ENCODE assay signal across 8 cellular contexts in the genomic region with DNA sequence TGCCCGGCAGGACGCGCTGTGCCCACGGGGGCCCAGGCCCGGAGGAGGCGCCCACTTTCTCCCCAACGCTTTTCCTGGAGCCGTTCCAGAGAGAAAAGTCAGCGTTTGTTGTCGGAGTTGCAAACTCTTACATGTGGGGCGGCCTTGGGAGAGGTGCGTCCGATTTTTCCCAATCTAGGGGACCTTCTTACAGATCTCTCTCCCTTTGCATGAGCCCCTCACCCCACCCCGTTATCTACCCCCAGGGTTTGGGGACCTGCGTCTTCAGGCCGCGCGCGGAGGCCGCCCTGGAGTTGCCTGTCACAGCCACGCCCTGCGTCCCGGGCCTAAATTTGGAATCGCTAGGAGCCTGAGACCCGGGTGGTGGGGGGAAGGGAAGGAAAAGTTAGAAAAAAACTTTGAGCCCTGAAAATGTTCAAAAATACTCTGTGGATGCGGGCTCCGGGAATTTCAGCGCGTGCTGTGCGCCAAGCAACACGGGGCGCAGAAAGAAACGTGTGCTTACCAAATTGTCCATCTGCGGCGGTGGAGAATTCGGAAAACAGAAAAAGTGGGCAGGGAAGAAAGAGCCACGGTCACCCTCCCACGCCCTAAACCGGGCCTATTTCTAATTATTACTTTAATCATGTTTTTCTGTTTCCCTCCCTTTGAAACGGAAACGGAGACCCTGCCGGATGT. TPM values are rescaled to one million over a fixed set of nuclear protein-coding genes. Genes with fewer than 3 reads are reported as not detected.
DNase-seq lines count a peak whose midpoint lies in the region; ATAC-seq, FAIRE-seq and TF ChIP-seq lines count a peak whose summit lies in the region.

No MANE protein-coding gene starts in this region.

- POLR2A ChIA-PET in GM12878 (lab: Charles Lee), result no interaction called here

- FAIRE-seq in GM12878 (lab: Jason Lieb, UNC) (no peak), keratinocyte (lab: Jason Lieb, UNC) (no peak)

- H3K4me3 ChIP-seq in GM12878 (peak overlapping the region; percentile 91), keratinocyte (ENCODE audit: control insufficient read depth in 2 of 3, extremely low read depth in 1 of 3, insufficient read depth in 2 of 3, low read depth in 1 of 3, low read length in 3 of 3) (peak overlapping the region; percentile 84 to 96 (median 85)), stomach (peak overlapping the region; percentile 76 to 98 (median 92))

- H3K4me2 ChIP-seq in GM12878 (ENCODE audit: control insufficient read depth, insufficient read depth), result peak overlapping the region; percentile 72
- peak overlapping the region; percentile 93 for H3K4me2 ChIP-seq in keratinocyte (ENCODE audit: control insufficient read depth, extremely low read depth, insufficient read depth, low read depth, low read length)

- TF ChIP-seq POLR2A in GM12878 (IDR thresholded peaks at IDR 0.05; ENCODE audit: low read depth, low read length) (no peak), stomach (IDR thresholded peaks at IDR 0.05) (no peak)

- peaks cover 4% of the 10 kb centered on the region; the same call in 1 of the 2 replicates for H3K4me1 ChIP-seq in GM12878 (ENCODE audit: control insufficient read depth, insufficient read depth, low read length)
- H3K4me1 ChIP-seq in keratinocyte (ENCODE audit: control insufficient read depth, extremely low read depth, insufficient read depth, low read length), result peaks cover 24% of the 10 kb centered on the region
- peaks cover 33 to 54% (median 49%) of the 10 kb centered on the region in 4 donors for H3K4me1 ChIP-seq in stomach

- TF ChIP-seq RAD21 in GM12878 (IDR thresholded peaks at IDR 0.05; ENCODE audit: insufficient read depth, low read depth, low read length), result no peak

- H3K36me3 ChIP-seq in GM12878 (ENCODE audit: control insufficient read depth in 2 of 2, insufficient read depth in 2 of 2, low read length in 1 of 2) (no peaks in the 10 kb centered on the region), keratinocyte (ENCODE audit: control insufficient read depth in 2 of 2, extremely low read depth in 1 of 2, insufficient read depth in 2 of 2, low read length in 2 of 2) (no peaks in the 10 kb centered on the region), stomach (no peaks in the 10 kb centered on the region)

- H3K79me2 ChIP-seq in GM12878 (ENCODE audit: control insufficient read depth, insufficient read depth, low read length), result peaks cover 23% of the 10 kb centered on the region
- peaks cover 46% of the 10 kb centered on the region for H3K79me2 ChIP-seq in keratinocyte (ENCODE audit: control insufficient read depth, insufficient read depth, low read length)

- H4K20me1 ChIP-seq in GM12878 (ENCODE audit: control insufficient read depth, insufficient read depth), result no peaks in the 10 kb centered on the region
- no peaks in the 10 kb centered on the region for H4K20me1 ChIP-seq in keratinocyte (ENCODE audit: control insufficient read depth, extremely low read depth, insufficient read depth, low read length)

- SMC1A ChIA-PET in GM12878 (lab: Charles Lee; ENCODE audit: uncharacterized antibody, unreplicated experiment), result no interaction called here

- intact Hi-C loops in GM12878 (cut with micrococcal nuclease; ENCODE audit: unreplicated experiment), result loop anchor here (10.0 kb wide), 3 partner anchors 167 to 1237 kb away; a partner anchor contains a TSS
- intact Hi-C loops in stomach (cut with DNase I; ENCODE audit: low total_unique reads), result no loop called here

- WGBS in GM12878 (ENCODE audit: insufficient coverage, insufficient replicate concordance, low lambda C conversion rate, missing lambda C conversion rate), result 2% methylated on average over 34 of the region's 42 CpGs
- WGBS in stomach, 5 donors, result 0 to 1% (median 1%) methylated on average over 38 to 42 of the region's 42 CpGs

- TSS peak; percentile 75 for BruUV-seq in GM12878 (replicated peaks; lab: Mats Ljungman, UMichigan)

- in situ Hi-C loops in KBM-7 (cut with MboI; ENCODE audit: low pct_unique_long_range_greater_than_20kb, low sequenced_read_pairs) (no loop called here), GM12878 (cut with MboI) (no loop called here)

- DNase-seq in KBM-7 (peak; percentile 69), GM12878 (ENCODE audit: low read depth, low spot score) (no peak), keratinocyte (ENCODE audit: low read depth, low spot score) (no peak), stomach (peak; percentile 29), cerebellar nuclear complex (lab: John Stamatoyannopoulos, UW) (no peak), activated gamma-delta T cell treated with Interleukin-2 at 50 U/mL for 16 hours (no peak)

- ATAC-seq in GM19328 (IDR thresholded peaks at IDR 0.05; ENCODE audit: unreplicated experiment) (peak; percentile 9), GM12878 (peak; percentile 32), GM21576 (IDR thresholded peaks at IDR 0.05; ENCODE audit: unreplicated experiment) (no peak)

- peaks cover 2% of the 10 kb centered on the region for H3K9me1 ChIP-seq in keratinocyte (ENCODE audit: control insufficient read depth, extremely low read depth, insufficient read depth, low read length)

- H2AFZ ChIP-seq in GM12878 (ENCODE audit: control insufficient read depth, low read depth, low read length) (peak overlapping the region; percentile 65), keratinocyte (ENCODE audit: control insufficient read depth, low read length) (peak overlapping the region; percentile 76)

- TF ChIP-seq EP300 in GM12878 (IDR thresholded peaks at IDR 0.05; ENCODE audit: borderline replicate concordance in 1 of 2, control insufficient read depth in 1 of 2, low read depth in 2 of 2, low read length in 2 of 2) (no peak), stomach (IDR thresholded peaks at IDR 0.05) (no peak)

- TF ChIP-seq CTCF in GM12878 (IDR thresholded peaks at IDR 0.05 in 2 of 3, conservative IDR thresholded peaks at IDR 0.05 in 1 of 3; ENCODE audit: control insufficient read depth in 2 of 3, extremely low read depth in 1 of 3, insufficient read depth in 1 of 3, low read depth in 3 of 3, low read length in 3 of 3) (no peak), keratinocyte (optimal IDR thresholded peaks at IDR 0.05 in 1 of 3, IDR thresholded peaks at IDR 0.05 in 1 of 3, conservative IDR thresholded peaks at IDR 0.05 in 1 of 3; ENCODE audit: extremely low read depth in 1 of 3, insufficient read depth in 2 of 3, low read length in 3 of 3) (no peak), stomach (IDR thresholded peaks at IDR 0.05) (no peak)

- no peaks in the 10 kb centered on the region for H3K27me3 ChIP-seq in GM12878 (replicated peaks in 1 of 2; ENCODE audit: control insufficient read depth in 2 of 2, insufficient read depth in 2 of 2, low read length in 1 of 2)
- no peaks in the 10 kb centered on the region for H3K27me3 ChIP-seq in keratinocyte (ENCODE audit: control insufficient read depth, extremely low read depth, insufficient read depth, low read length)
- no peaks in the 10 kb centered on the region for H3K27me3 ChIP-seq in stomach

- H3K9ac ChIP-seq in GM12878 (ENCODE audit: control insufficient read depth, insufficient read depth, low read length) (peak overlapping the region; percentile 87), keratinocyte (ENCODE audit: control insufficient read depth, extremely low read depth, insufficient read depth, low read length) (peak overlapping the region; percentile 97)

- dilution Hi-C loops in keratinocyte (cut with MboI; ENCODE audit: extremely low pct_ligation_motif_present, low sequenced_read_pairs), result no loop called here

- CTCF ChIA-PET in GM12878 (lab: Yijun Ruan, JAX), result no interaction called here

- peak overlapping the region; percentile 65 for H3K27ac ChIP-seq in GM12878 (ENCODE audit: control insufficient read depth, insufficient read depth)
- H3K27ac ChIP-seq in keratinocyte (ENCODE audit: control insufficient read depth, insufficient read depth, low read length), result peak overlapping the region; percentile 91
- peak overlapping the region; percentile 80 to 90 (median 87) for H3K27ac ChIP-seq in stomach

- H3K9me3 ChIP-seq in GM12878 (replicated peaks; ENCODE audit: control insufficient read depth, insufficient read depth, low read length) (no peaks in the 10 kb centered on the region), keratinocyte (ENCODE audit: control insufficient read depth, low read depth, low read length) (no peaks in the 10 kb centered on the region), stomach (no peaks in the 10 kb centered on the region)

- RAD21 ChIA-PET in GM12878 (lab: Charles Lee; ENCODE audit: unreplicated experiment), result no interaction called here

TF ChIP-seq in GM12878, 131 proteins besides CTCF, POLR2A, EP300 and RAD21 (continues in another document):
- TF ChIP-seq NBN (IDR thresholded peaks at IDR 0.05) (0 out of 2 replicates have a peak, but pooled peaks have one; percentile 40), SREBF2 (IDR thresholded peaks at IDR 0.05; ENCODE audit: low read length) (no peak), MEF2B (IDR thresholded peaks at IDR 0.05; ENCODE audit: partially characterized antibody, poor library complexity, severe bottlenecking) (no peak)

RNA-seq across cellular contexts. Expression of a gene that starts 0.6 kb away (rescaled TPM):
- total RNA-seq in GM12878 (2013; cell fraction: nucleolus; rRNA removed), result 84.7 and 89.7 TPM in 2 replicates
- 157 and 163 TPM in 2 replicates for total RNA-seq in GM12878 (2014; rRNA removed)
- 128 and 134 TPM in 2 replicates for total RNA-seq in GM12878 (2014; rRNA removed; fragmentation: Illumina TruSeq; extraction: Trizol)
- total RNA-seq in GM12878 (2021), result 174 and 181 TPM in 2 replicates
- 27.6 TPM for polyA plus RNA-seq in GM12878 (2011; ENCODE audit: low read depth)
- 31.4 and 43.4 TPM in 2 replicates for polyA plus RNA-seq in GM12878 (2011; rRNA removed)
- polyA plus RNA-seq in GM12878 (2011; cell fraction: cytosol; rRNA removed), result 73.8 and 89.2 TPM in 2 replicates
- 52.7 and 65.2 TPM in 2 replicates for polyA plus RNA-seq in GM12878 (2011; cell fraction: nucleus; rRNA removed)
- polyA plus RNA-seq in GM12878 (2012), result 83.9 and 108 TPM in 2 replicates
- 148 and 154 TPM in 2 replicates for polyA plus RNA-seq in GM12878 (2014; fragmentation: Illumina TruSeq; extraction: Trizol)
- 10 to 100 TPM; 24.8 to 52.1 TPM for polyA plus RNA-seq in GM12878 (2014; fragmentation: Nextera tagmentation; extraction: Ambion mirVana)
- 227 and 242 TPM in 2 replicates for polyA plus RNA-seq in GM12878 (2014; rRNA removed)
- polyA plus RNA-seq in GM12878 (2016; fragmentation: Nextera tagmentation; extraction: Ambion mirVana), result 100 to 1,000 TPM; 169 to 193 TPM
- 21.3 and 37.8 TPM in 2 replicates for polyA minus RNA-seq in GM12878 (2011; rRNA and poly(A)+ RNA removed)
- polyA minus RNA-seq in GM12878 (2011; cell fraction: cytosol; rRNA and poly(A)+ RNA removed), result 32.6 and 35.1 TPM in 2 replicates
- polyA minus RNA-seq in GM12878 (2011; cell fraction: nucleus; rRNA and poly(A)+ RNA removed), result 8.7 and 16.3 TPM in 2 replicates
- 33.8 to 165 TPM (median 74.4 TPM) in 3 replicates for polyA plus RNA-seq in keratinocyte
- 38.5 TPM for polyA plus RNA-seq in keratinocyte (2011; ENCODE audit: low read depth)
- polyA plus RNA-seq in keratinocyte (2011; cell fraction: cytosol; rRNA removed), result 68.5 and 123 TPM in 2 replicates
- polyA plus RNA-seq in keratinocyte (2011; cell fraction: nucleus; rRNA removed), result 96.6 and 113 TPM in 2 replicates
- polyA plus RNA-seq in keratinocyte (2012; ENCODE audit: low replicate concordance), result 71.6 and 247 TPM in 2 replicates
- polyA minus RNA-seq in keratinocyte, result 31.3 to 57.0 TPM (median 41.1 TPM) in 3 replicates
- polyA minus RNA-seq in keratinocyte (2011; cell fraction: cytosol; rRNA and poly(A)+ RNA removed), result 60.2 TPM
- polyA minus RNA-seq in keratinocyte (2011; cell fraction: nucleus; rRNA and poly(A)+ RNA removed), result 26.3 and 33.7 TPM in 2 replicates
- 100 to 1,000 TPM in 3 of 5 donors, 10 to 100 TPM in 2; 72.9 to 220 (median 153) TPM for total RNA-seq in stomach
- 100 to 1,000 TPM in 2 of 3 donors, 10 to 100 TPM in 1; 97.3 to 207 (median 103) TPM for polyA plus RNA-seq in stomach

Comparison
In these comparisons a context has a peak if more than half of its experiments do, and no peak if none do; other contexts are left out.
1. DNase-seq: peak in KBM-7 (single experiment) and stomach (single experiment); none in GM12878 (single experiment), keratinocyte (single experiment), cerebellar nuclear complex (0 of 2) and activated gamma-delta T cell treated with Interleukin-2 at 50 U/mL for 16 hours (single experiment).
2. Peak in every context shown above with its lines, with median percentiles within 50 percentile points of each other: H3K27ac ChIP-seq and H3K4me3 ChIP-seq.